ENCODE assay signal across 8 cellular contexts in the genomic region with DNA sequence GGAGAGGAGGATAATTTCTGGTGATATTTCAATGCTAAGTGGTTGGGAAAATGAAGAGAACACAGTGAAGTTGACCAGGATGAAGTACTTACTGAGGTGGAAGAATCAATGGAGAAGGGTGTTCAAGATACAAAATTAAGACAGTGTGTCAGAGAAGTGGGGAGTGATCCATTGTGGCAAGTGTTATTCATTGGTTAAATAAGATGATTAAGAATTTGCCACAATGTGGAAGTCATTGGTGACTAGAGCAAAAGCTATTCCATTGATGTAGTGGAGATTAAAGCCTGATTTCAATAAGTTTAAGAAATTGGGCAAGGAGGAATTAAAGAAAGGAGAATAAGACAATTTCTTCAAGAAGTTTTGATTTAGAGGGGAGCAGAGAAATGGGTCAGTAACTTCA.
"Had no signal": no experiment of that assay in that cellular context is flagged by ENCODE, and none has a peak within 500 bp of the region (broad histone marks: within the 10 kb centered on the region; RNA-seq: fewer than 3 reads in every experiment).

No MANE protein-coding gene starts in this region.

- ATAC-seq: HCT116, HepG2 had no signal

- DNase-seq: GM23248, GOT3, H7, HFFc6, KBM-7 had no signal

- H3K4me3 ChIP-seq: GM23248, HAP-1 had no signal
